In genomic region chr18:46332956-46333355, GRCh38 we compare ENCODE assay signal across 8 cellular contexts.
DNase-seq lines count a peak whose midpoint lies in the region; ATAC-seq and TF ChIP-seq lines count a peak whose summit lies in the region.

No MANE protein-coding gene starts in this region.

- H3K4me3 Mint-ChIP-seq in naive thymus-derived CD4-positive, alpha-beta T cell: peak overlapping the region in 8 of 10 donors; percentile 45 to 91 (median 70)

- DNase-seq in Jurkat, Clone E6-1 (ENCODE audit: low read depth, low spot score): no peak
- DNase-seq in dorsolateral prefrontal cortex (peak in 9 of 10 donors; percentile 19 to 86 (median 49)), NCI-H2081 treated with DMSO at 0.1 percent for 48 hours (lab: John Stamatoyannopoulos, UW) (no peak), brain microvascular endothelial cell (no peak)
- no peak for DNase-seq in naive thymus-derived CD4-positive, alpha-beta T cell
- DNase-seq in stimulated activated CD4-positive, alpha-beta T cell treated with anti-CD3 and anti-CD28 coated beads, Interleukin-1b, Interleukin-23, amount 100 ng/mL, for 48 hours: no peak

- intact Hi-C loops in dorsolateral prefrontal cortex (cut with DNase I): no loop called here
- intact Hi-C loops in naive thymus-derived CD4-positive, alpha-beta T cell (cut with micrococcal nuclease): no loop called here

- peak overlapping the region; percentile 64 for H3K4me3 ChIP-seq in Jurkat, Clone E6-1 (ENCODE audit: low read length)
- H3K4me3 ChIP-seq in dorsolateral prefrontal cortex (peak overlapping the region in 58 of 59 donors; percentile 21 to 78 (median 64)), brain microvascular endothelial cell (ENCODE audit: low read depth, low read length) (no peak overlapping the region)
- no peak overlapping the region for H3K4me3 ChIP-seq in naive thymus-derived CD4-positive, alpha-beta T cell (ENCODE audit: low read length)

- H3K9me3 ChIP-seq in naive thymus-derived CD4-positive, alpha-beta T cell (ENCODE audit: control insufficient read depth in 2 of 3, low read length in 3 of 3): no peaks in the 10 kb centered on the region

- CTCF ChIA-PET in naive thymus-derived CD4-positive, alpha-beta T cell (lab: Charles Lee): no interaction called here

- no peak for ATAC-seq in naive thymus-derived CD4-positive, alpha-beta T cell
- no peak for ATAC-seq in HG03196 (IDR thresholded peaks at IDR 0.05; ENCODE audit: unreplicated experiment)

- peak overlapping the region in 1 of 9 donors; percentile 57 for H3K27ac Mint-ChIP-seq in naive thymus-derived CD4-positive, alpha-beta T cell

- peaks cover 0 to 4% of the 10 kb centered on the region in 2 donors for H3K4me1 ChIP-seq in naive thymus-derived CD4-positive, alpha-beta T cell (ENCODE audit: control insufficient read depth in 2 of 2, insufficient read depth in 2 of 2, low read length in 2 of 2)

- H3K27ac ChIP-seq in C4-2B (peak overlapping the region; percentile 51), dorsolateral prefrontal cortex (peak overlapping the region in 20 of 59 donors; percentile 9 to 85 (median 62)), brain microvascular endothelial cell (no peak overlapping the region)
- H3K27ac ChIP-seq in naive thymus-derived CD4-positive, alpha-beta T cell (ENCODE audit: low read depth, low read length): no peak overlapping the region

- peaks cover 0 to 4% (median 0%) of the 10 kb centered on the region in 11 donors for H3K9me3 Mint-ChIP-seq in naive thymus-derived CD4-positive, alpha-beta T cell

- H3K36me3 Mint-ChIP-seq in naive thymus-derived CD4-positive, alpha-beta T cell: peaks cover 0 to 5% (median 0%) of the 10 kb centered on the region in 5 donors

- peaks cover 0 to 2% (median 0%) of the 10 kb centered on the region in 45 donors for H3K27me3 ChIP-seq in dorsolateral prefrontal cortex
- H3K27me3 ChIP-seq in naive thymus-derived CD4-positive, alpha-beta T cell (ENCODE audit: control insufficient read depth in 2 of 2, insufficient read depth in 2 of 2, low read length in 2 of 2): peaks cover 0 to 4% of the 10 kb centered on the region in 2 donors
- peaks cover 39% of the 10 kb centered on the region for H3K27me3 ChIP-seq in brain microvascular endothelial cell (replicated peaks)

- no peaks in the 10 kb centered on the region for H3K36me3 ChIP-seq in naive thymus-derived CD4-positive, alpha-beta T cell (ENCODE audit: control insufficient read depth in 2 of 3, insufficient read depth in 3 of 3, low read length in 3 of 3)
- H3K36me3 ChIP-seq in brain microvascular endothelial cell (replicated peaks): no peaks in the 10 kb centered on the region

- in situ Hi-C loops in brain microvascular endothelial cell (cut with HindIII; ENCODE audit: low pct_ligation_motif_present, low sequenced_read_pairs): no loop called here

- peaks cover 38 to 79% (median 50%) of the 10 kb centered on the region in 5 donors for H3K27me3 Mint-ChIP-seq in naive thymus-derived CD4-positive, alpha-beta T cell

- TF ChIP-seq CTCF in C4-2B (conservative IDR thresholded peaks at IDR 0.05): no peak
- TF ChIP-seq CTCF in dorsolateral prefrontal cortex (IDR thresholded peaks at IDR 0.05 in 54 of 56, conservative IDR thresholded peaks at IDR 0.05 in 2 of 56; ENCODE audit: low read depth in 1 of 56, partially characterized antibody in 56 of 56): no peak
- TF ChIP-seq CTCF in brain microvascular endothelial cell (IDR thresholded peaks at IDR 0.05; ENCODE audit: low read depth, low read length, missing control alignments): no peak

- H3K4me1 Mint-ChIP-seq in naive thymus-derived CD4-positive, alpha-beta T cell: peaks cover 14 to 47% (median 25%) of the 10 kb centered on the region in 7 donors

- POLR2A ChIA-PET in naive thymus-derived CD4-positive, alpha-beta T cell (lab: Charles Lee): no interaction called here

Comparison
In these comparisons a context has a peak if more than half of its experiments do, and no peak if none do; other contexts are left out.
1. DNase-seq: peak in dorsolateral prefrontal cortex (9 of 10); none in Jurkat, Clone E6-1 (single experiment), naive thymus-derived CD4-positive, alpha-beta T cell (0 of 9), NCI-H2081 treated with DMSO at 0.1 percent for 48 hours (single experiment), brain microvascular endothelial cell (single experiment) and stimulated activated CD4-positive, alpha-beta T cell treated with anti-CD3 and anti-CD28 coated beads, Interleukin-1b, Interleukin-23, amount 100 ng/mL, for 48 hours (single experiment).
2. H3K4me3 ChIP-seq: peak in Jurkat, Clone E6-1 (single experiment) and dorsolateral prefrontal cortex (58 of 59); none in naive thymus-derived CD4-positive, alpha-beta T cell (single experiment) and brain microvascular endothelial cell (single experiment).